ENCODE assay signal across 36 cellular contexts in the genomic region with DNA sequence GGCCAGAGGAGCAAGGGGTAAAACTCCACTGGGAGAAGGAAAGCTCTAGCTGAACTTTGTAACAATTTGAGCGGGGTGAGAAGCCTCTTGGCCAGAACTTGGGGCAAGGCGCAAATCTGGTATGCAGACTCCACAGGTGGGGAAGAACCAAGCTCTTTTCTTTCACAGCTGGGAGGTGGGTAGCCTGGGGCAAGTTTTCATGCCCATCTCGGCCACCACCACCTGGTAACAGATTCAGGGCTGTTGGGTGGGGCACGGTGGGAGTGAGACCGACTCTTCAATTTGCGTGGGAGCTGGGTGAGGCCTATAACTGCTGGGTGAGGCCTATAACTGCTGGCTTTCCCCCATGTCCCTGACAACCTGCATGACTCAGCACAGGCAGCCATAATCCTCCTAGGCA.
"Had no signal": no experiment of that assay in that cellular context is flagged by ENCODE, and none has a peak within 500 bp of the region (broad histone marks: within the 10 kb centered on the region; RNA-seq: fewer than 3 reads in every experiment).

No MANE protein-coding gene starts in this region.

- ATAC-seq: activated CD4-positive, alpha-beta T cell treated with anti-CD3 and anti-CD28 coated beads for 36 hours; activated CD4-positive, CD25-positive, alpha-beta regulatory T cell treated with anti-CD3 and anti-CD28 coated beads, Interleukin-2, amount 50 U/mL, for 24 hours; activated CD8-positive, alpha-beta memory T cell treated with anti-CD3 and anti-CD28 coated beads, Interleukin-2, amount 10 ng/mL, durations not matched to agents 7 days and 5 days; activated CD8-positive, alpha-beta T cell treated with anti-CD3 and anti-CD28 coated beads, Interleukin-2, amount 10 ng/mL, durations not matched to agents 7 days and 5 days; activated naive CD4-positive, alpha-beta T cell treated with anti-CD3 and anti-CD28 coated beads, Interleukin-2, amount 50 U/mL, for 72 hours; body of pancreas; WTC11 had no signal

- H3K27me3 Mint-ChIP-seq: activated CD4-positive, alpha-beta memory T cell treated with anti-CD3 and anti-CD28 coated beads, Interleukin-2, amount 10 ng/mL, durations not matched to agents 7 days and 5 days; activated CD4-positive, alpha-beta T cell treated with anti-CD3 and anti-CD28 coated beads for 36 hours; activated CD4-positive, alpha-beta T cell treated with anti-CD3 and anti-CD28 coated beads, Interleukin-2, amount 10 ng/mL, durations not matched to agents 7 days and 5 days; activated naive CD8-positive, alpha-beta T cell treated with anti-CD3 and anti-CD28 coated beads for 36 hours; activated T-cell treated with anti-CD3 and anti-CD28 coated beads, Interleukin-2, amount 50 U/mL, for 24 hours had no signal

- FAIRE-seq: astrocyte had no signal

- H3K27ac ChIP-seq: adrenal gland, body of pancreas, brain microvascular endothelial cell, breast epithelium, WERI-Rb-1 had no signal

- H3K9me3 Mint-ChIP-seq: activated naive CD8-positive, alpha-beta T cell treated with anti-CD3 and anti-CD28 coated beads for 36 hours had no signal

- H3K4me1 ChIP-seq: adrenal gland, body of pancreas, breast epithelium had no signal

- H3K4me3 ChIP-seq: adrenal gland, body of pancreas, breast epithelium had no signal

- H3K27me3 ChIP-seq: adrenal gland, body of pancreas, brain microvascular endothelial cell, breast epithelium had no signal

- H3K27ac Mint-ChIP-seq: activated CD4-positive, alpha-beta memory T cell treated with anti-CD3 and anti-CD28 coated beads, Interleukin-2, amount 10 ng/mL, durations not matched to agents 7 days and 5 days; activated CD4-positive, alpha-beta T cell treated with anti-CD3 and anti-CD28 coated beads for 36 hours; activated CD4-positive, alpha-beta T cell treated with anti-CD3 and anti-CD28 coated beads, Interleukin-2, amount 10 ng/mL, durations not matched to agents 7 days and 5 days; activated CD8-positive, alpha-beta memory T cell treated with anti-CD3 and anti-CD28 coated beads, Interleukin-2, amount 10 ng/mL, durations not matched to agents 7 days and 5 days; activated CD8-positive, alpha-beta T cell treated with anti-CD3 and anti-CD28 coated beads, Interleukin-2, amount 10 ng/mL, durations not matched to agents 7 days and 5 days; activated naive CD8-positive, alpha-beta T cell treated with anti-CD3 and anti-CD28 coated beads for 36 hours; activated T-cell treated with anti-CD3 and anti-CD28 coated beads, Interleukin-2, amount 50 U/mL, for 24 hours; activated T-helper 2 cell treated with anti-CD3 and anti-CD28 coated beads, Interferon-gamma antibody, Interleukin-2, Interleukin-4, amounts not matched to agents 10 μg/mL and 5 μg/mL and 100 μg/mL, durations not matched to agents 14 hours and 24 hours and 36 hours; T-helper 1 cell treated with Interleukin-12 subunit alpha and Interleukin-12 subunit beta and Interleukin-4 antibody, amounts not matched to agents 30 μg/mL and 1 μg/mL, for 36 hours; T-helper 2 cell treated with Interferon-gamma antibody and Interleukin-4, amounts not matched to agents 5 μg/mL and 100 μg/mL, for 36 hours; WTC11 had no signal

- H3K9me3 ChIP-seq: adrenal gland had no signal

- H3K4me3 Mint-ChIP-seq: activated CD4-positive, alpha-beta memory T cell treated with anti-CD3 and anti-CD28 coated beads, Interleukin-2, amount 10 ng/mL, durations not matched to agents 7 days and 5 days; activated CD4-positive, alpha-beta T cell treated with anti-CD3 and anti-CD28 coated beads for 36 hours; activated CD4-positive, alpha-beta T cell treated with anti-CD3 and anti-CD28 coated beads, Interleukin-2, amount 10 ng/mL, durations not matched to agents 7 days and 5 days; activated CD8-positive, alpha-beta memory T cell treated with anti-CD3 and anti-CD28 coated beads, Interleukin-2, amount 10 ng/mL, durations not matched to agents 7 days and 5 days; activated CD8-positive, alpha-beta T cell treated with anti-CD3 and anti-CD28 coated beads, Interleukin-2, amount 10 ng/mL, durations not matched to agents 7 days and 5 days; activated naive CD8-positive, alpha-beta T cell treated with anti-CD3 and anti-CD28 coated beads for 36 hours; activated T-cell treated with anti-CD3 and anti-CD28 coated beads, Interleukin-2, amount 50 U/mL, for 24 hours; T-helper 1 cell treated with Interleukin-12 subunit alpha and Interleukin-12 subunit beta and Interleukin-4 antibody, amounts not matched to agents 30 μg/mL and 1 μg/mL, for 36 hours; T-helper 2 cell treated with Interferon-gamma antibody and Interleukin-4, amounts not matched to agents 5 μg/mL and 100 μg/mL, for 36 hours; WTC11 had no signal

- DNase-seq: activated CD4-positive, alpha-beta memory T cell treated with anti-CD3 and anti-CD28 coated beads, Interleukin-2, amount 10 ng/mL, durations not matched to agents 7 days and 5 days; activated CD4-positive, alpha-beta T cell treated with anti-CD3 and anti-CD28 coated beads for 1 hour; activated CD4-positive, alpha-beta T cell treated with anti-CD3 and anti-CD28 coated beads for 36 hours; activated CD4-positive, alpha-beta T cell treated with anti-CD3 and anti-CD28 coated beads for 48 hours; activated CD4-positive, alpha-beta T cell treated with anti-CD3 and anti-CD28 coated beads, Interleukin-2, amount 10 ng/mL, durations not matched to agents 7 days and 5 days; activated CD4-positive, alpha-beta T cell treated with anti-CD3 and anti-CD28 coated beads, Interleukin-2, amount 50 U/mL, for 48 hours; activated CD4-positive, CD25-positive, alpha-beta regulatory T cell; activated CD8-positive, alpha-beta memory T cell treated with anti-CD3 and anti-CD28 coated beads for 24 hours; activated CD8-positive, alpha-beta memory T cell treated with anti-CD3 and anti-CD28 coated beads, Interleukin-2, amount 10 ng/mL, durations not matched to agents 7 days and 5 days; activated CD8-positive, alpha-beta memory T cell treated with anti-CD3 and anti-CD28 coated beads, Interleukin-2, amount 50 U/mL, for 48 hours; activated CD8-positive, alpha-beta T cell treated with anti-CD3 and anti-CD28 coated beads, Interleukin-2, amount 10 ng/mL, durations not matched to agents 7 days and 5 days; activated effector memory CD4-positive, alpha-beta T cell treated with Interleukin-2 at 50 U/mL for 16 hours; activated gamma-delta T cell treated with Interleukin-2 at 50 U/mL for 16 hours; activated naive CD4-positive, alpha-beta T cell; activated naive CD4-positive, alpha-beta T cell treated with anti-CD3 and anti-CD28 coated beads, Interleukin-2, amount 50 U/mL, for 16 hours; activated naive CD8-positive, alpha-beta T cell treated with anti-CD3 and anti-CD28 coated beads for 36 hours; activated T-cell treated with anti-CD3 and anti-CD28 coated beads, Interleukin-2, amount 50 U/mL, for 24 hours; activated T-cell treated with anti-CD3 and anti-CD28 coated beads, Interleukin-2, amount 50 U/mL, for 48 hours; adrenal gland; amniotic stem cell; aorta; body of pancreas; brain microvascular endothelial cell; central memory CD4-positive, alpha-beta T cell; T-helper 1 cell; T-helper 2 cell; T-helper 9 cell; WERI-Rb-1 had no signal

- H3K36me3 ChIP-seq: adrenal gland, brain microvascular endothelial cell, breast epithelium, WERI-Rb-1 had no signal
